19 cellular contexts compared by ENCODE assay signal in genomic region chr13:47639716-47640447, GRCh38.
"Had no signal": no experiment of that assay in that cellular context is flagged by ENCODE, and none has a peak within 500 bp of the region (broad histone marks: within the 10 kb centered on the region; RNA-seq: fewer than 3 reads in every experiment).

No MANE protein-coding gene starts in this region.

- H3K9me3 ChIP-seq: adrenal gland, body of pancreas, ovary, thyroid gland, uterus had no signal

- H3K4me3 ChIP-seq: adrenal gland, body of pancreas, gastroesophageal sphincter, heart right ventricle, ovary, thyroid gland, uterus had no signal

- DNase-seq: activated B cell treated with CpG ODN at 0.5 μM for 24 hours; activated CD4-positive, alpha-beta T cell treated with anti-CD3 and anti-CD28 coated beads for 48 hours; activated CD8-positive, alpha-beta T cell treated with anti-CD3 and anti-CD28 coated beads for 36 hours; activated effector memory CD4-positive, alpha-beta T cell treated with anti-CD3 and anti-CD28 coated beads, Interleukin-2, amount 50 U/mL, for 16 hours; activated T-cell treated with anti-CD3 and anti-CD28 coated beads, Interleukin-2, amount 50 U/mL, for 48 hours; adrenal gland; body of pancreas; central memory CD4-positive, alpha-beta T cell; cortex of kidney; effector CD4-positive, alpha-beta T cell; heart right ventricle; left cardiac atrium; naive thymus-derived CD4-positive, alpha-beta T cell; ovary; stimulated activated CD4-positive, alpha-beta T cell treated with anti-CD3 and anti-CD28 coated beads, Interleukin-2, amount 100 ng/mL, for 48 hours; stimulated activated naive B cell treated with anti-CD40 and anti-IgM and Interleukin-4, amounts not matched to agents 10 μg/mL and 1 μg/mL and 100 μg/mL, for 72 hours; thyroid gland; uterus had no signal

- H3K27me3 ChIP-seq: adrenal gland, body of pancreas, gastroesophageal sphincter, heart right ventricle, ovary, thyroid gland, uterus had no signal

- ATAC-seq: activated CD8-positive, alpha-beta T cell treated with anti-CD3 and anti-CD28 coated beads for 36 hours; body of pancreas; gastroesophageal sphincter; heart right ventricle; left cardiac atrium; naive thymus-derived CD4-positive, alpha-beta T cell; stimulated activated naive B cell treated with anti-CD40 and anti-IgM and Interleukin-4, amounts not matched to agents 10 μg/mL and 1 μg/mL and 100 μg/mL, for 72 hours had no signal

- H3K36me3 ChIP-seq: adrenal gland, gastroesophageal sphincter, heart right ventricle, ovary, thyroid gland, uterus had no signal

- H3K27ac ChIP-seq: adrenal gland, body of pancreas, gastroesophageal sphincter, heart right ventricle, ovary, thyroid gland, uterus had no signal

- H3K4me1 ChIP-seq: adrenal gland, body of pancreas, gastroesophageal sphincter, heart right ventricle, thyroid gland, uterus had no signal
